ENCODE assay signal across 8 cellular contexts in genomic region chr10:110279062-110279986, GRCh38. TPM values are rescaled to one million over a fixed set of nuclear protein-coding genes. Genes with fewer than 3 reads are reported as not detected.
DNase-seq lines count a peak whose midpoint lies in the region; ATAC-seq, FAIRE-seq and TF ChIP-seq lines count a peak whose summit lies in the region.

No MANE protein-coding gene starts in this region.

- no peaks in the 10 kb centered on the region for H3K27me3 ChIP-seq in layer of hippocampus (ENCODE audit: control insufficient read depth, insufficient read depth, low read length)

- ATAC-seq in GM21786 (IDR thresholded peaks at IDR 0.05; ENCODE audit: unreplicated experiment) = no peak

- no peak for TF ChIP-seq POLR2A in GM12891 (IDR thresholded peaks at IDR 0.05; ENCODE audit: low read depth, low read length)

- FAIRE-seq in GM12891 (lab: Jason Lieb, UNC) (peak; percentile 95), colon (lab: Jason Lieb, UNC) (peak; percentile 90)

- H3K27ac ChIP-seq in layer of hippocampus (ENCODE audit: low read depth, low read length) = peak overlapping the region; percentile 61

- DNase-seq in AG08396 (ENCODE audit: low spot score) (peak; percentile 34), GM12891 (ENCODE audit: insufficient read length, low spot score) (no peak), NCI-H1092 (lab: John Stamatoyannopoulos, UW) (peak; percentile 0), T-helper 9 cell (peak; percentile 32)
- peak; percentile 2 to 5 for DNase-seq in stimulated activated CD8-positive, alpha-beta memory T cell treated with anti-CD3 and anti-CD28 coated beads, Interleukin-2, amount 100 ng/mL, for 48 hours (ENCODE audit: low read depth in 2 of 2)

TF ChIP-seq in GM12891, 5 proteins besides CTCF, POLR2A, EP300 and RAD21:
- no peak for TF ChIP-seq PAX5 (IDR thresholded peaks at IDR 0.05; ENCODE audit: insufficient read depth, low read length, severe bottlenecking)
- TF ChIP-seq POLR2AphosphoS5 (IDR thresholded peaks at IDR 0.05; ENCODE audit: low read depth, low read length) = no peak
- no peak for TF ChIP-seq TAF1 (IDR thresholded peaks at IDR 0.05; ENCODE audit: low read depth, low read length)
- no peak for TF ChIP-seq POU2F2 (IDR thresholded peaks at IDR 0.05; ENCODE audit: low read depth, low read length)
- TF ChIP-seq SPI1 (IDR thresholded peaks at IDR 0.05; ENCODE audit: low read depth, low read length) = peak; percentile 61

RNA-seq across cellular contexts. Expression of gene SMNDC1, which starts 25.4 kb away (rescaled TPM):
- 22.3 TPM for polyA plus RNA-seq in GM12891 (2012; ENCODE audit: low read depth, missing spikeins)
